ENCODE assay signal across 8 cellular contexts in the genomic region with DNA sequence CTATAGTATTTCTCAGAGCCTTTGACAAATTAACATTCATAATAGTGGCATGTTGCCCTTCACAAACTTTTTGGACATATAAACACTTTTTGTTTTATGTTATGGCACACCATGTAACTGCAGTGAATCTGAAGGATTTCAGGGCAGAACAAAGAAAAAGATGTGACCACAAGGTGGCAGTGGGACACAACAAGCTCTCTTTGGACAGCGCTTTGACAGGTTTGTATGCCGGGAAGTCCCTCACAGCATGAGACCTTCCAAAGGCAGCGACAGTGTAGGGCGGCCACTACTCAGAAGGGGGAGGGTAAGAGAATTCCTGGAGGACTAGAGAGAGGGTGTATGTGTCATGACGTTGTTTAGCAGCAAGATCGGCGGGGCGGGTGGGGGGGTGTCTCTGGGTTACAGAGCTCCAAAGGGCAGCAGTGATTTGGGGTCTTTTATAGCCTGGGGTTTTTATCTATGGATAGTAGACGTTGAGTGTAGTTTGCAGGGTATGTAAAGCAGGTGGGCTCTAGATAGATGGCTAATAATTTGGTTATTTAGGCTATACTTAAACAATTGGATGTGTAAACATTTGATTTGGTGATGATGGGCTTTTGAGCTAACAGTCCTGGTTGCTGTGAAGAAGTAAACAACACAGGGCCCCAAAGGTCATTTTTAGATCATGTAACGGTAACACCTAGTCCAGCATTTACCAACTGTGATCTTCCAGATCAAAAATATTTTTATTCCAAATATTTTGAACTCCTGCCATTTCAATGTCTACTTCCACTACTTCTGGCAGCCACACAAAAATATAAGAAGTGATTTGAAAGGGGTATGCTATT. TPM values are rescaled to one million over a fixed set of nuclear protein-coding genes. Genes with fewer than 3 reads are reported as not detected.
DNase-seq lines count a peak whose midpoint lies in the region; ATAC-seq and TF ChIP-seq lines count a peak whose summit lies in the region.

No MANE protein-coding gene starts in this region.

- no peak overlapping the region for H3K27ac ChIP-seq in epithelial cell of prostate
- no peak overlapping the region for H3K27ac ChIP-seq in testis

- 71 to 78% methylated on average over 10 of the region's 10 CpGs for WGBS in testis, 2 donors

- intact Hi-C loops in testis (cut with DNase I; ENCODE audit: low total_unique reads), result no loop called here

- H3K4me3 Mint-ChIP-seq in nephron, result no peak overlapping the region

- no peak for TF ChIP-seq POLR2A in testis (IDR thresholded peaks at IDR 0.05)

- DNase-seq in DMS 273 (lab: John Stamatoyannopoulos, UW; ENCODE audit: unreplicated experiment) (peak; percentile 83), HuH-7.5 (ENCODE audit: low spot score) (peak; percentile 42), NOMO-1 treated with dmso at 0.1 percent for 144 hours (lab: John Stamatoyannopoulos, UW; ENCODE audit: unreplicated experiment) (peak; percentile 33), epithelial cell of prostate (ENCODE audit: low read depth, low spot score) (peak; percentile 43), testis (peak; percentile 78)
- peak in 2 of 3 experiments; percentile 2 to 25 for DNase-seq in activated CD8-positive, alpha-beta memory T cell treated with anti-CD3 and anti-CD28 coated beads for 48 hours (ENCODE audit: low read depth in 2 of 3, low spot score in 2 of 3)

- TF ChIP-seq CTCF in nephron (IDR thresholded peaks at IDR 0.05; ENCODE audit: unreplicated experiment in 3 of 3) (peak; percentile 39 to 57 (median 44)), testis (IDR thresholded peaks at IDR 0.05) (peak; percentile 37 to 58 (median 54))

- H3K4me1 ChIP-seq in testis, result no peaks in the 10 kb centered on the region

- H3K27ac Mint-ChIP-seq in nephron, result no peak overlapping the region

- no peaks in the 10 kb centered on the region for H3K27me3 Mint-ChIP-seq in nephron (ENCODE audit: low read depth)

- H3K9me3 ChIP-seq in testis, result no peaks in the 10 kb centered on the region

- no peaks in the 10 kb centered on the region for H3K36me3 ChIP-seq in testis (ENCODE audit: low read depth, missing control alignments)

- H3K9me3 Mint-ChIP-seq in nephron, result peaks cover 32% of the 10 kb centered on the region

- H3K36me3 Mint-ChIP-seq in nephron (ENCODE audit: low read depth), result peaks cover 68% of the 10 kb centered on the region

- peak; percentile 78 for ATAC-seq in GM21528 (IDR thresholded peaks at IDR 0.05; ENCODE audit: low FRiP score, unreplicated experiment)

- H3K4me1 Mint-ChIP-seq in nephron, result no peaks in the 10 kb centered on the region

- H3K4me3 ChIP-seq in testis, result no peak overlapping the region

- no peaks in the 10 kb centered on the region for H3K27me3 ChIP-seq in testis

RNA-seq across cellular contexts. Expression of a gene that starts 22.9 kb away (rescaled TPM):
- 1 to 10 TPM; 7.3 to 9.8 TPM for total RNA-seq in testis
- polyA plus RNA-seq in testis (ENCODE audit: insufficient read depth, low read depth, low replicate concordance), result 6.6 TPM

RNA-seq across cellular contexts. Expression of a gene that starts 46.5 kb away (rescaled TPM):
- total RNA-seq in testis, result 10 to 100 TPM; 44.9 to 51.1 TPM
- 127 TPM for polyA plus RNA-seq in testis (ENCODE audit: insufficient read depth, low read depth, low replicate concordance)

Comparison
In these comparisons a context has a peak if more than half of its experiments do, and no peak if none do; other contexts are left out.
1. DNase-seq: peak in every context shown above with its lines; median percentile 83 in DMS 273; 78 in testis; 43 in epithelial cell of prostate; 42 in HuH-7.5; 33 in NOMO-1 treated with dmso at 0.1 percent for 144 hours; 14 in activated CD8-positive, alpha-beta memory T cell treated with anti-CD3 and anti-CD28 coated beads for 48 hours.